In genomic region chr1:147247656-147248238, GRCh38 we compare ENCODE assay signal across 19 cellular contexts. TPM values are rescaled to one million over a fixed set of nuclear protein-coding genes. Genes with fewer than 3 reads are reported as not detected.
DNase-seq lines count a peak whose midpoint lies in the region; ATAC-seq, FAIRE-seq and TF ChIP-seq lines count a peak whose summit lies in the region.
"Had no signal": no experiment of that assay in that cellular context is flagged by ENCODE, and none has a peak within 500 bp of the region (broad histone marks: within the 10 kb centered on the region; RNA-seq: fewer than 3 reads in every experiment).

No MANE protein-coding gene starts in this region.

- in situ Hi-C loops in HepG2 (cut with HindIII; ENCODE audit: extremely low pct_ligation_motif_present, low pct_unique_long_range_greater_than_20kb) = no loop called here

- peaks cover 42% of the 10 kb centered on the region for H3K36me3 Mint-ChIP-seq in activated naive CD8-positive, alpha-beta T cell treated with anti-CD3 and anti-CD28 coated beads for 36 hours
- peaks cover 0 to 9% (median 4%) of the 10 kb centered on the region in 3 experiments; a peak in 4 of 7 replicates for H3K36me3 Mint-ChIP-seq in H9 (ENCODE audit: insufficient read depth in 1 of 3, low read depth in 3 of 3)
- H3K36me3 Mint-ChIP-seq in natural killer cell = no peaks in the 10 kb centered on the region

- intact Hi-C loops in HepG2 (cut with micrococcal nuclease; ENCODE audit: unreplicated experiment) = no loop called here
- intact Hi-C loops in right lobe of liver (cut with DNase I) = no loop called here
- intact Hi-C loops in natural killer cell (cut with micrococcal nuclease) = loop anchor here (10.0 kb wide), 1 partner anchor 1007 kb away; no protein-coding TSS in a partner anchor

- H4K91ac ChIP-seq in H9 (ENCODE audit: insufficient read length, low read depth, low read length) = no peak overlapping the region

- no peak overlapping the region for H4K8ac ChIP-seq in mesendoderm (ENCODE audit: low read depth, low read length)
- H4K8ac ChIP-seq in H9 (replicated peaks; ENCODE audit: insufficient read length, low read depth, low read length) = no peak overlapping the region

- no peak overlapping the region for H2BK15ac ChIP-seq in mesendoderm (replicated peaks; ENCODE audit: low read depth)
- no peak overlapping the region for H2BK15ac ChIP-seq in H9 (ENCODE audit: low read depth, low read length)

- H3K79me2 ChIP-seq in HepG2 (ENCODE audit: insufficient read depth, low read length) = peaks cover 99% of the 10 kb centered on the region
- peaks cover 60% of the 10 kb centered on the region for H3K79me2 ChIP-seq in mesendoderm (ENCODE audit: control insufficient read depth, insufficient read depth, low read length)
- peaks cover 30% of the 10 kb centered on the region; the same call in 1 of the 2 replicates for H3K79me2 ChIP-seq in H9 (ENCODE audit: insufficient read depth, low read length)

- H4K5ac ChIP-seq in mesendoderm (ENCODE audit: low read length) = peak overlapping the region; percentile 9
- H4K5ac ChIP-seq in H9 (ENCODE audit: insufficient read length, low read depth, low read length) = no peak overlapping the region

- H3K36me3 ChIP-seq in HepG2 (replicated peaks in 1 of 2; ENCODE audit: control insufficient read depth in 1 of 2, insufficient read depth in 2 of 2, low read length in 2 of 2) = peaks cover 2 to 11% of the 10 kb centered on the region in 2 experiments
- no peaks in the 10 kb centered on the region for H3K36me3 ChIP-seq in right lobe of liver
- no peaks in the 10 kb centered on the region for H3K36me3 ChIP-seq in mesendoderm (ENCODE audit: control insufficient read depth, insufficient read depth, low read length)

- H3K79me1 ChIP-seq in mesendoderm (ENCODE audit: low read length) (peaks cover 16% of the 10 kb centered on the region), H9 (ENCODE audit: insufficient read depth, low read depth, low read length, poor library complexity, severe bottlenecking) (peaks cover 4% of the 10 kb centered on the region)

- BruUV-seq in HepG2 (replicated peaks; lab: Mats Ljungman, UMichigan) = no TSS peak

- POLR2A ChIA-PET in HepG2 (lab: Yijun Ruan, JAX) = interaction anchor here (1.4 kb wide), 1 partner anchor 47 kb away, joined by 3 read pairs; no protein-coding TSS in a partner anchor

- no peaks in the 10 kb centered on the region for H3K9me3 ChIP-seq in HepG2 (ENCODE audit: low read length)
- no peaks in the 10 kb centered on the region for H3K9me3 ChIP-seq in right lobe of liver
- no peaks in the 10 kb centered on the region for H3K9me3 ChIP-seq in H9 (ENCODE audit: control insufficient read depth, low read depth, low read length)

- FAIRE-seq in HepG2 (lab: Jason Lieb, UNC) = no peak
- FAIRE-seq: bronchial epithelial cell had no signal

- peak overlapping the region; percentile 2 for H3K4me3 Mint-ChIP-seq in activated naive CD8-positive, alpha-beta T cell treated with anti-CD3 and anti-CD28 coated beads for 36 hours
- H3K4me3 Mint-ChIP-seq in H9 (peak overlapping the region in 1 of 2 experiments; percentile 23; a peak in 1 of 5 replicates), natural killer cell (no peak overlapping the region)
- H3K4me3 Mint-ChIP-seq: activated naive CD4-positive, alpha-beta T cell treated with anti-CD3 and anti-CD28 coated beads for 36 hours had no signal

- H3K4me2 ChIP-seq in HepG2 (ENCODE audit: low read depth, low read length) = peak overlapping the region; percentile 88
- no peak overlapping the region for H3K4me2 ChIP-seq in mesendoderm (ENCODE audit: low read length)
- H3K4me2 ChIP-seq in H9 (ENCODE audit: insufficient read depth, insufficient read length, low read length) = no peak overlapping the region

- DNase-seq in HepG2 (ENCODE audit: low spot score) (peak; percentile 60), right lobe of liver (no peak), mesendoderm (peak; percentile 35), H9 (no peak), natural killer cell (no peak), ureter (ENCODE audit: low spot score) (no peak)
- DNase-seq in activated naive CD8-positive, alpha-beta T cell treated with anti-CD3 and anti-CD28 coated beads for 36 hours = no peak
- DNase-seq: 8988T; activated CD4-positive, alpha-beta T cell treated with anti-CD3 and anti-CD28 coated beads, Interleukin-2, amount 50 U/mL, for 48 hours; activated naive CD4-positive, alpha-beta T cell treated with anti-CD3 and anti-CD28 coated beads for 36 hours; NCI-H1694 treated with DMSO at 0.1 percent for 48 hours; NCI-H446 treated with DMSO at 0.1 percent for 48 hours; stimulated activated CD4-positive, alpha-beta T cell treated with anti-CD3 and anti-CD28 coated beads, Interleukin-4, amount 100 ng/mL, for 1 hour; T-cell had no signal

- H3K23me2 ChIP-seq in H9 (ENCODE audit: insufficient read length, low read depth, low read length, poor library complexity, severe bottlenecking) = peaks cover 4% of the 10 kb centered on the region

- TF ChIP-seq POLR2A in HepG2 (IDR thresholded peaks at IDR 0.05; ENCODE audit: insufficient read depth in 1 of 2, low read depth in 2 of 2, low read length in 2 of 2) (no peak), right lobe of liver (IDR thresholded peaks at IDR 0.05) (no peak)

- no peak for TF ChIP-seq RAD21 in HepG2 (CRISPR knock-in tag; IDR thresholded peaks at IDR 0.05)

- H3K27me3 Mint-ChIP-seq in activated naive CD8-positive, alpha-beta T cell treated with anti-CD3 and anti-CD28 coated beads for 36 hours = no peaks in the 10 kb centered on the region
- no peaks in the 10 kb centered on the region for H3K27me3 Mint-ChIP-seq in H9 (ENCODE audit: low read depth)
- no peaks in the 10 kb centered on the region for H3K27me3 Mint-ChIP-seq in natural killer cell (ENCODE audit: low read depth in 2 of 2)
- H3K27me3 Mint-ChIP-seq: T-cell had no signal

- H2BK20ac ChIP-seq in H9 (ENCODE audit: low read depth, low read length, poor library complexity, severe bottlenecking) = no peak overlapping the region

- ATAC-seq in HepG2 = no peak
- no peak for ATAC-seq in right lobe of liver
- no peak for ATAC-seq in natural killer cell
- no peak for ATAC-seq in GM18498 (IDR thresholded peaks at IDR 0.05; ENCODE audit: unreplicated experiment)
- ATAC-seq: esophagus mucosa, Right ventricle myocardium inferior, T-cell had no signal

- H3K14ac ChIP-seq in H9 (ENCODE audit: insufficient read depth, low read length) = no peak overlapping the region

- no peak overlapping the region for H3K23ac ChIP-seq in mesendoderm (ENCODE audit: low read length)
- H3K23ac ChIP-seq in H9 (ENCODE audit: insufficient read length, low read depth, low read length) = no peak overlapping the region

- H3K4me3 ChIP-seq in HepG2 (replicated peaks in 1 of 3; ENCODE audit: insufficient read depth in 1 of 3, low read depth in 2 of 3, low read length in 3 of 3) (no peak overlapping the region), right lobe of liver (no peak overlapping the region), mesendoderm (ENCODE audit: low read length) (no peak overlapping the region)

- H3K9ac ChIP-seq in HepG2 (ENCODE audit: insufficient read depth, low read depth, low read length) (no peak overlapping the region), mesendoderm (ENCODE audit: low read length) (no peak overlapping the region), H9 (ENCODE audit: extremely low read depth, insufficient read length, low read length) (no peak overlapping the region)

- no peaks in the 10 kb centered on the region for H3K9me3 Mint-ChIP-seq in activated naive CD8-positive, alpha-beta T cell treated with anti-CD3 and anti-CD28 coated beads for 36 hours
- no peaks in the 10 kb centered on the region for H3K9me3 Mint-ChIP-seq in H9
- no peaks in the 10 kb centered on the region for H3K9me3 Mint-ChIP-seq in natural killer cell
- H3K9me3 Mint-ChIP-seq: activated naive CD4-positive, alpha-beta T cell treated with anti-CD3 and anti-CD28 coated beads for 36 hours; T-cell had no signal

- no peak overlapping the region for H2AFZ ChIP-seq in HepG2 (ENCODE audit: low read length)
- H2AFZ ChIP-seq in H9 (ENCODE audit: low read length) = no peak overlapping the region

- no peak overlapping the region for H3K56ac ChIP-seq in mesendoderm (ENCODE audit: low read length)
- no peak overlapping the region for H3K56ac ChIP-seq in H9 (ENCODE audit: insufficient read length, low read depth, low read length)

- CTCF ChIA-PET in HepG2 (lab: Yijun Ruan, JAX; ENCODE audit: low intra/inter-chr PET ratio, low total read pairs) = no interaction called here

- H3K18ac ChIP-seq in mesendoderm (ENCODE audit: low read length) (no peak overlapping the region), H9 (ENCODE audit: insufficient read length, low read depth, low read length) (no peak overlapping the region)

- no peak overlapping the region for H2AK5ac ChIP-seq in mesendoderm (ENCODE audit: low read length)
- no peak overlapping the region for H2AK5ac ChIP-seq in H9 (ENCODE audit: insufficient read length, low read length)

- H3K4me1 Mint-ChIP-seq in activated naive CD8-positive, alpha-beta T cell treated with anti-CD3 and anti-CD28 coated beads for 36 hours = peaks cover 52% of the 10 kb centered on the region
- H3K4me1 Mint-ChIP-seq in H9 (peaks cover 43 to 46% of the 10 kb centered on the region in 2 experiments), natural killer cell (peaks cover 47 to 55% of the 10 kb centered on the region in 2 donors)

- no peak for TF ChIP-seq CTCF in HepG2 (CRISPR knock-in tag; IDR thresholded peaks at IDR 0.05)
- no peak for TF ChIP-seq CTCF in right lobe of liver (IDR thresholded peaks at IDR 0.05)
- no peak for TF ChIP-seq CTCF in H9 (conservative IDR thresholded peaks at IDR 0.05)
- TF ChIP-seq CTCF in natural killer cell (IDR thresholded peaks at IDR 0.05) = no peak

- H3T11ph ChIP-seq in H9 (ENCODE audit: low read length) = no peak overlapping the region

- H3K4me1 ChIP-seq in HepG2 (ENCODE audit: insufficient read depth, low read length) (peaks cover 71% of the 10 kb centered on the region), right lobe of liver (peaks cover 0 to 17% (median 0%) of the 10 kb centered on the region in 4 donors), mesendoderm (ENCODE audit: control insufficient read depth, low read depth, low read length) (peaks cover 5% of the 10 kb centered on the region), H9 (ENCODE audit: insufficient read depth, low read length) (peaks cover 11% of the 10 kb centered on the region)

- H2BK120ac ChIP-seq in mesendoderm (ENCODE audit: low read depth, low read length) (no peak overlapping the region), H9 (ENCODE audit: low read depth, low read length, poor library complexity, severe bottlenecking) (no peak overlapping the region)

- H2BK12ac ChIP-seq in H9 (ENCODE audit: insufficient read length, low read depth, low read length) = no peak overlapping the region

- WGBS in HepG2 (ENCODE audit: low lambda C conversion rate) = 92% methylated on average over 4 of the region's 4 CpGs
- 93% methylated on average over 4 of the region's 4 CpGs for WGBS in right lobe of liver (ENCODE audit: insufficient coverage, low coverage, low lambda C conversion rate, missing lambda C conversion rate)
- WGBS in mesendoderm (ENCODE audit: extremely low coverage, insufficient coverage, low lambda C conversion rate) = no CpG with 5 or more reads among the region's 4 CpGs
- no CpG with 5 or more reads among the region's 4 CpGs for WGBS in H9 (ENCODE audit: extremely low coverage, insufficient read length, low lambda C conversion rate)

- H3K27me3 ChIP-seq in HepG2 (ENCODE audit: control insufficient read depth in 1 of 2, insufficient read depth in 2 of 2, low read length in 2 of 2) (no peaks in the 10 kb centered on the region; a peak in 1 of 5 replicates), right lobe of liver (no peaks in the 10 kb centered on the region), mesendoderm (ENCODE audit: insufficient read depth, low read length, poor library complexity) (no peaks in the 10 kb centered on the region), H9 (ENCODE audit: insufficient read depth, low read length) (no peaks in the 10 kb centered on the region)

- H3K27ac ChIP-seq in HepG2 (ENCODE audit: extremely low read length, insufficient read depth, low read length) = peak overlapping the region; percentile 8
- no peak overlapping the region for H3K27ac ChIP-seq in right lobe of liver
- peak overlapping the region; percentile 37 for H3K27ac ChIP-seq in mesendoderm (ENCODE audit: low read depth, low read length)
- no peak overlapping the region for H3K27ac ChIP-seq in H9 (ENCODE audit: insufficient read length, low read depth, low read length)

- TF ChIP-seq EP300 in HepG2 (IDR thresholded peaks at IDR 0.05; ENCODE audit: low read depth in 2 of 2, low read length in 2 of 2) = 0 out of 4 replicates have a peak, but pooled peaks of 1 of the 2 experiments have one; percentile 7
- TF ChIP-seq EP300 in HepG2 (CRISPR knock-in tag; IDR thresholded peaks at IDR 0.05; ENCODE audit: borderline replicate concordance) = no peak

- H3K4ac ChIP-seq in mesendoderm (ENCODE audit: low read depth, low read length) (no peak overlapping the region), H9 (ENCODE audit: low read depth, low read length) (no peak overlapping the region)

- H3K27ac Mint-ChIP-seq in activated naive CD8-positive, alpha-beta T cell treated with anti-CD3 and anti-CD28 coated beads for 36 hours = no peak overlapping the region
- H3K27ac Mint-ChIP-seq in H9 = peak overlapping the region in 1 of 3 experiments; percentile 31; a peak in 1 of 7 replicates
- H3K27ac Mint-ChIP-seq in natural killer cell = peak overlapping the region in 1 of 2 donors; percentile 35
- H3K27ac Mint-ChIP-seq: activated naive CD4-positive, alpha-beta T cell treated with anti-CD3 and anti-CD28 coated beads for 36 hours; T-cell had no signal

- H2BK5ac ChIP-seq in mesendoderm (ENCODE audit: low read length) = no peak overlapping the region
- H2BK5ac ChIP-seq in H9 (ENCODE audit: insufficient read length, low read length) = no peak overlapping the region

- H4K20me1 ChIP-seq in HepG2 (ENCODE audit: insufficient read depth, low read length) (peaks cover 34% of the 10 kb centered on the region), H9 (ENCODE audit: control insufficient read depth, insufficient read depth, insufficient read length) (peaks cover 3% of the 10 kb centered on the region)

RNA-seq across cellular contexts. Expression of gene CHD1L, which starts 5.3 kb away (rescaled TPM):
- total RNA-seq in HepG2 (2016; rRNA removed; fragmentation: Illumina TruSeq; extraction: Trizol) (111 and 123 TPM in 2 replicates), right lobe of liver (10 to 100 TPM; 21.7 to 34.3 (median 28.8) TPM), H9 (2021) (64.2 and 68.9 TPM in 2 replicates), natural killer cell (10 to 100 TPM; 35.8 to 45.7 (median 44.0) TPM), ureter (31.5 TPM)
- 70.0 and 76.6 TPM in 2 replicates for total RNA-seq in HepG2 (2016; cell fraction: cytosol; rRNA removed; fragmentation: Illumina TruSeq; extraction: Trizol; ENCODE audit: low read depth)
- 108 and 120 TPM in 2 replicates for total RNA-seq in HepG2 (2016; cell fraction: insoluble cytoplasmic fraction; rRNA removed; fragmentation: Illumina TruSeq; extraction: Trizol)
- total RNA-seq in HepG2 (2016; cell fraction: membrane; rRNA removed; fragmentation: Illumina TruSeq; extraction: Trizol) = 74.5 and 80.2 TPM in 2 replicates
- 92.1 and 105 TPM in 2 replicates for total RNA-seq in HepG2 (2016; cell fraction: nucleus; rRNA removed; fragmentation: Illumina TruSeq; extraction: Trizol)
- 63.3 and 74.3 TPM in 2 replicates for polyA plus RNA-seq in HepG2 (2011; rRNA removed)
- polyA plus RNA-seq in HepG2 (2011; cell fraction: cytosol; rRNA removed) = 34.0 and 48.4 TPM in 2 replicates
- polyA plus RNA-seq in HepG2 (2011; cell fraction: nucleus; rRNA removed) = 72.3 and 87.3 TPM in 2 replicates
- polyA plus RNA-seq in HepG2 (2012) = 53.4 and 77.3 TPM in 2 replicates
- 18.7 and 22.7 TPM in 2 replicates for polyA plus RNA-seq in HepG2 (2016; cell fraction: cytosol; fragmentation: Illumina TruSeq; extraction: Trizol; ENCODE audit: low read depth)
- polyA plus RNA-seq in HepG2 (2016; cell fraction: insoluble cytoplasmic fraction; fragmentation: Illumina TruSeq; extraction: Trizol; ENCODE audit: low read depth) = 97.8 and 98.0 TPM in 2 replicates
- polyA plus RNA-seq in HepG2 (2016; cell fraction: membrane; fragmentation: Illumina TruSeq; extraction: Trizol; ENCODE audit: low read depth) = 37.9 and 38.5 TPM in 2 replicates
- polyA plus RNA-seq in HepG2 (2016; cell fraction: nucleus; fragmentation: Illumina TruSeq; extraction: Trizol; ENCODE audit: insufficient read depth, low read depth) = 151 TPM in 2 replicates
- 21.2 and 30.6 TPM in 2 replicates for polyA minus RNA-seq in HepG2 (2011; rRNA and poly(A)+ RNA removed; ENCODE audit: low replicate concordance)
- 40.8 and 41.2 TPM in 2 replicates for polyA minus RNA-seq in HepG2 (2011; cell fraction: cytosol; rRNA and poly(A)+ RNA removed)
- 103 and 116 TPM in 2 replicates for polyA minus RNA-seq in HepG2 (2011; cell fraction: nucleus; rRNA and poly(A)+ RNA removed)
- 10 to 100 TPM; 65.9 to 70.0 TPM for total RNA-seq in activated naive CD8-positive, alpha-beta T cell treated with anti-CD3 and anti-CD28 coated beads for 36 hours
- polyA plus RNA-seq in mesendoderm (2013, experiment 1 of 2) = 30.0 TPM
- 29.2 TPM for polyA plus RNA-seq in mesendoderm (2013, experiment 2 of 2)

RNA-seq across cellular contexts. Expression of gene FMO5, which starts 22.6 kb away (rescaled TPM):
- total RNA-seq in HepG2 (2016; rRNA removed; fragmentation: Illumina TruSeq; extraction: Trizol) = 48.2 and 59.5 TPM in 2 replicates
- 6.8 and 6.9 TPM in 2 replicates for total RNA-seq in HepG2 (2016; cell fraction: cytosol; rRNA removed; fragmentation: Illumina TruSeq; extraction: Trizol; ENCODE audit: low read depth)
- total RNA-seq in HepG2 (2016; cell fraction: insoluble cytoplasmic fraction; rRNA removed; fragmentation: Illumina TruSeq; extraction: Trizol) = 49.0 and 63.7 TPM in 2 replicates
- total RNA-seq in HepG2 (2016; cell fraction: membrane; rRNA removed; fragmentation: Illumina TruSeq; extraction: Trizol) = 11.1 and 12.7 TPM in 2 replicates
- 47.7 and 49.9 TPM in 2 replicates for total RNA-seq in HepG2 (2016; cell fraction: nucleus; rRNA removed; fragmentation: Illumina TruSeq; extraction: Trizol)
- 149 and 155 TPM in 2 replicates for polyA plus RNA-seq in HepG2 (2011; rRNA removed)
- polyA plus RNA-seq in HepG2 (2011; cell fraction: cytosol; rRNA removed) = 56.2 and 104 TPM in 2 replicates
- polyA plus RNA-seq in HepG2 (2011; cell fraction: nucleus; rRNA removed) = 198 and 259 TPM in 2 replicates
- 240 and 305 TPM in 2 replicates for polyA plus RNA-seq in HepG2 (2012)
- polyA plus RNA-seq in HepG2 (2016; cell fraction: cytosol; fragmentation: Illumina TruSeq; extraction: Trizol; ENCODE audit: low read depth) = 1.7 and 1.8 TPM in 2 replicates
- 40.5 and 43.0 TPM in 2 replicates for polyA plus RNA-seq in HepG2 (2016; cell fraction: insoluble cytoplasmic fraction; fragmentation: Illumina TruSeq; extraction: Trizol; ENCODE audit: low read depth)
- polyA plus RNA-seq in HepG2 (2016; cell fraction: membrane; fragmentation: Illumina TruSeq; extraction: Trizol; ENCODE audit: low read depth) = 4.7 TPM in 2 replicates
- polyA plus RNA-seq in HepG2 (2016; cell fraction: nucleus; fragmentation: Illumina TruSeq; extraction: Trizol; ENCODE audit: insufficient read depth, low read depth) = 48.3 and 48.5 TPM in 2 replicates
- 82.4 TPM in 1 of 2 replicates, not detected in the other for polyA minus RNA-seq in HepG2 (2011; rRNA and poly(A)+ RNA removed; ENCODE audit: low replicate concordance)
- polyA minus RNA-seq in HepG2 (2011; cell fraction: cytosol; rRNA and poly(A)+ RNA removed) = 87.4 and 116 TPM in 2 replicates
- polyA minus RNA-seq in HepG2 (2011; cell fraction: nucleus; rRNA and poly(A)+ RNA removed) = 369 and 460 TPM in 2 replicates
- 100 to 1,000 TPM in 3 of 6 experiments, 10 to 100 TPM in 3; 55.0 to 482 (median 99.6) TPM for total RNA-seq in right lobe of liver
- total RNA-seq in activated naive CD8-positive, alpha-beta T cell treated with anti-CD3 and anti-CD28 coated beads for 36 hours = under 1 TPM; 0.22 to 0.31 TPM
- polyA plus RNA-seq in mesendoderm (2013, experiment 1 of 2) = 0.22 TPM
- polyA plus RNA-seq in mesendoderm (2013, experiment 2 of 2) = 0.11 TPM
- total RNA-seq in H9 (2021) = 0.61 and 0.72 TPM in 2 replicates
- 1 to 10 TPM; 5.8 to 6.0 (median 6.0) TPM for total RNA-seq in natural killer cell
- 8.4 TPM for total RNA-seq in ureter
- total RNA-seq: bronchial epithelial cell, HT1080 had no signal

Comparison
In these comparisons a context has a peak if more than half of its experiments do, and no peak if none do; other contexts are left out.
1. DNase-seq: peak in HepG2 (single experiment) and mesendoderm (single experiment); none in right lobe of liver (0 of 3), activated naive CD8-positive, alpha-beta T cell treated with anti-CD3 and anti-CD28 coated beads for 36 hours (single experiment), H9 (single experiment), natural killer cell (single experiment) and ureter (single experiment).
2. H3K27ac ChIP-seq: peak in HepG2 (single experiment) and mesendoderm (single experiment); none in right lobe of liver (0 of 3) and H9 (single experiment).